Comparison of ENCODE assay signal across 19 cellular contexts in genomic region chr4:86976801-86977485, GRCh38. TPM values are rescaled to one million over a fixed set of nuclear protein-coding genes. Genes with fewer than 3 reads are reported as not detected.
DNase-seq lines count a peak whose midpoint lies in the region; ATAC-seq and TF ChIP-seq lines count a peak whose summit lies in the region.
"Had no signal": no experiment of that assay in that cellular context is flagged by ENCODE, and none has a peak within 500 bp of the region (broad histone marks: within the 10 kb centered on the region; RNA-seq: fewer than 3 reads in every experiment).

No MANE protein-coding gene starts in this region.

- peaks cover 63% of the 10 kb centered on the region for H3K4me1 Mint-ChIP-seq in activated CD4-positive, alpha-beta T cell treated with anti-CD3 and anti-CD28 coated beads for 36 hours
- H3K4me1 Mint-ChIP-seq in stimulated activated naive CD8-positive, alpha-beta T cell treated with anti-CD3 and anti-CD28 coated beads, Interleukin-15, amount 100 ng/mL, for 72 hours = peaks cover 70% of the 10 kb centered on the region
- peaks cover 40% of the 10 kb centered on the region for H3K4me1 Mint-ChIP-seq in activated T-helper 1 cell treated with anti-CD3 and anti-CD28 coated beads, Interleukin-12 subunit alpha, Interleukin-12 subunit beta, Interleukin-2, Interleukin-4 antibody, amounts not matched to agents 30 ng/mL and 10 ng/mL and 1 ng/mL, durations not matched to agents 14 hours and 24 hours and 36 hours (ENCODE audit: low read depth)
- H3K4me1 Mint-ChIP-seq: brain had no signal

- H4K20me1 ChIP-seq in PC-9 (ENCODE audit: insufficient read depth) = no peaks in the 10 kb centered on the region

- no peaks in the 10 kb centered on the region for H3K9me2 ChIP-seq in PC-9 (ENCODE audit: insufficient read depth)

- H3K36me3 Mint-ChIP-seq in activated CD4-positive, alpha-beta T cell treated with anti-CD3 and anti-CD28 coated beads for 36 hours (ENCODE audit: low read depth) = peaks cover 6% of the 10 kb centered on the region
- H3K36me3 Mint-ChIP-seq in activated T-helper 1 cell treated with anti-CD3 and anti-CD28 coated beads, Interleukin-12 subunit alpha, Interleukin-12 subunit beta, Interleukin-2, Interleukin-4 antibody, amounts not matched to agents 30 ng/mL and 10 ng/mL and 1 ng/mL, durations not matched to agents 14 hours and 24 hours and 36 hours (ENCODE audit: low read depth) = peaks cover 9% of the 10 kb centered on the region
- H3K36me3 Mint-ChIP-seq: brain had no signal

- intact Hi-C loops in activated CD4-positive, alpha-beta T cell treated with anti-CD3 and anti-CD28 coated beads for 36 hours (cut with DNase I, micrococcal nuclease) = loop anchor here in 1 of 2 experiments (2.0 kb wide), 1 partner anchor 40 kb away; no protein-coding TSS in a partner anchor
- intact Hi-C loops in PC-9 (cut with micrococcal nuclease; ENCODE audit: unreplicated experiment) = no loop called here
- intact Hi-C loops in activated T-helper 1 cell treated with anti-CD3 and anti-CD28 coated beads, Interleukin-12 subunit alpha, Interleukin-12 subunit beta, Interleukin-2, Interleukin-4 antibody, amounts not matched to agents 30 ng/mL and 10 ng/mL and 1 ng/mL, durations not matched to agents 14 hours and 24 hours and 36 hours (cut with micrococcal nuclease) = loop anchor here (1.0 kb wide), 1 partner anchor 28 kb away; no protein-coding TSS in a partner anchor

- no peak overlapping the region for H2AFZ ChIP-seq in PC-9
- H2AFZ ChIP-seq: neural progenitor cell had no signal

- peaks cover 10% of the 10 kb centered on the region for H3F3A ChIP-seq in PC-9 (ENCODE audit: insufficient read depth, low read depth)

- POLR2A ChIA-PET in activated CD4-positive, alpha-beta T cell treated with anti-CD3 and anti-CD28 coated beads for 36 hours (lab: Charles Lee) = interaction anchor here (0.6 to 0.8 kb wide), 2 partner anchors 14 to 97 kb away, joined by 5 read pairs; no protein-coding TSS in a partner anchor
- POLR2A ChIA-PET in PC-9 (lab: Charles Lee; ENCODE audit: unreplicated experiment) = interaction anchor here (1.4 kb wide), 1 partner anchor 49 kb away, joined by 3 read pairs; no protein-coding TSS in a partner anchor

- H3K4me3 Mint-ChIP-seq in activated CD4-positive, alpha-beta T cell treated with anti-CD3 and anti-CD28 coated beads for 36 hours = no peak overlapping the region
- peak overlapping the region; percentile 18 to 24 for H3K4me3 Mint-ChIP-seq in stimulated activated naive CD8-positive, alpha-beta T cell treated with anti-CD3 and anti-CD28 coated beads, Interleukin-15, amount 100 ng/mL, for 72 hours
- H3K4me3 Mint-ChIP-seq in activated T-helper 1 cell treated with anti-CD3 and anti-CD28 coated beads, Interleukin-12 subunit alpha, Interleukin-12 subunit beta, Interleukin-2, Interleukin-4 antibody, amounts not matched to agents 30 ng/mL and 10 ng/mL and 1 ng/mL, durations not matched to agents 14 hours and 24 hours and 36 hours = no peak overlapping the region
- H3K4me3 Mint-ChIP-seq: activated CD4-positive, alpha-beta memory T cell treated with anti-CD3 and anti-CD28 coated beads for 36 hours; brain; neural progenitor cell had no signal

- peak; percentile 28 for ATAC-seq in activated CD4-positive, alpha-beta T cell treated with anti-CD3 and anti-CD28 coated beads for 36 hours
- peak; percentile 50 for ATAC-seq in esophagus mucosa
- ATAC-seq in stimulated activated naive CD8-positive, alpha-beta T cell treated with anti-CD3 and anti-CD28 coated beads, Interleukin-15, amount 100 ng/mL, for 72 hours = peak; percentile 33

- no peak for DNase-seq in activated CD4-positive, alpha-beta T cell treated with anti-CD3 and anti-CD28 coated beads for 36 hours
- no peak for DNase-seq in activated CD4-positive, alpha-beta T cell treated with anti-CD3 and anti-CD28 coated beads for 4 hours
- DNase-seq in PC-9 (no peak), retina (no peak), HuH-7 (ENCODE audit: low spot score) (no peak)
- DNase-seq in stimulated activated naive CD8-positive, alpha-beta T cell treated with anti-CD3 and anti-CD28 coated beads, Interleukin-15, amount 100 ng/mL, for 72 hours = no peak
- DNase-seq in activated T-helper 1 cell treated with anti-CD3 and anti-CD28 coated beads, Interleukin-12 subunit alpha, Interleukin-12 subunit beta, Interleukin-2, Interleukin-4 antibody, amounts not matched to agents 30 ng/mL and 10 ng/mL and 1 ng/mL, durations not matched to agents 14 hours and 24 hours and 36 hours (ENCODE audit: low spot score) = no peak
- DNase-seq: activated gamma-delta T cell treated with Interleukin-2 at 50 U/mL for 16 hours; GDM1; heart left ventricle; kidney; NCI-H1417 treated with DMSO at 0.1 percent for 48 hours; right cardiac atrium; stimulated activated CD4-positive, alpha-beta T cell treated with anti-CD3 and anti-CD28 coated beads, Interleukin-2, amount 100 ng/mL, for 24 hours had no signal

- H3K27ac Mint-ChIP-seq in activated CD4-positive, alpha-beta T cell treated with anti-CD3 and anti-CD28 coated beads for 36 hours = no peak overlapping the region
- peak overlapping the region in 1 of 2 donors; percentile 68 for H3K27ac Mint-ChIP-seq in stimulated activated naive CD8-positive, alpha-beta T cell treated with anti-CD3 and anti-CD28 coated beads, Interleukin-15, amount 100 ng/mL, for 72 hours
- no peak overlapping the region for H3K27ac Mint-ChIP-seq in activated T-helper 1 cell treated with anti-CD3 and anti-CD28 coated beads, Interleukin-12 subunit alpha, Interleukin-12 subunit beta, Interleukin-2, Interleukin-4 antibody, amounts not matched to agents 30 ng/mL and 10 ng/mL and 1 ng/mL, durations not matched to agents 14 hours and 24 hours and 36 hours

- no peaks in the 10 kb centered on the region for H3K27me3 ChIP-seq in PC-9 (ENCODE audit: insufficient read depth, low read depth)
- H3K27me3 ChIP-seq: heart left ventricle, neural progenitor cell had no signal

- H3K4me3 ChIP-seq in PC-9 = no peak overlapping the region
- H3K4me3 ChIP-seq: heart left ventricle, neural progenitor cell, thoracic aorta had no signal

- peak overlapping the region; percentile 62 for H3K4me2 ChIP-seq in PC-9
- H3K4me2 ChIP-seq: neural progenitor cell had no signal

- CTCF ChIA-PET in activated CD4-positive, alpha-beta T cell treated with anti-CD3 and anti-CD28 coated beads for 36 hours (lab: Charles Lee) = interaction anchor here (0.7 to 0.8 kb wide), 2 partner anchors 23 to 51 kb away, joined by 3 read pairs; no protein-coding TSS in a partner anchor
- CTCF ChIA-PET in PC-9 (lab: Charles Lee) = no interaction called here

- H3K9me3 ChIP-seq in PC-9 (ENCODE audit: insufficient read depth, low read depth) = no peaks in the 10 kb centered on the region
- H3K9me3 ChIP-seq: heart left ventricle, thoracic aorta had no signal

- peak overlapping the region; percentile 78 for H3K27ac ChIP-seq in PC-9
- H3K27ac ChIP-seq: heart left ventricle, neural progenitor cell, thoracic aorta had no signal

- no TSS peak for BruUV-seq in PC-9 (replicated peaks; lab: Mats Ljungman, UMichigan)

- no peak for TF ChIP-seq CTCF in PC-9 (conservative IDR thresholded peaks at IDR 0.05)

- no peaks in the 10 kb centered on the region for H3K36me3 ChIP-seq in PC-9 (ENCODE audit: low read depth)
- H3K36me3 ChIP-seq: heart left ventricle, neural progenitor cell, thoracic aorta had no signal

- H3K9me3 Mint-ChIP-seq in activated CD4-positive, alpha-beta T cell treated with anti-CD3 and anti-CD28 coated beads for 36 hours (ENCODE audit: low read depth) = no peaks in the 10 kb centered on the region
- no peaks in the 10 kb centered on the region for H3K9me3 Mint-ChIP-seq in stimulated activated naive CD8-positive, alpha-beta T cell treated with anti-CD3 and anti-CD28 coated beads, Interleukin-15, amount 100 ng/mL, for 72 hours
- no peaks in the 10 kb centered on the region for H3K9me3 Mint-ChIP-seq in activated T-helper 1 cell treated with anti-CD3 and anti-CD28 coated beads, Interleukin-12 subunit alpha, Interleukin-12 subunit beta, Interleukin-2, Interleukin-4 antibody, amounts not matched to agents 30 ng/mL and 10 ng/mL and 1 ng/mL, durations not matched to agents 14 hours and 24 hours and 36 hours
- H3K9me3 Mint-ChIP-seq: activated CD4-positive, alpha-beta memory T cell treated with anti-CD3 and anti-CD28 coated beads for 36 hours had no signal

- no peaks in the 10 kb centered on the region for H3K27me3 Mint-ChIP-seq in activated CD4-positive, alpha-beta T cell treated with anti-CD3 and anti-CD28 coated beads for 36 hours
- no peaks in the 10 kb centered on the region for H3K27me3 Mint-ChIP-seq in stimulated activated naive CD8-positive, alpha-beta T cell treated with anti-CD3 and anti-CD28 coated beads, Interleukin-15, amount 100 ng/mL, for 72 hours
- H3K27me3 Mint-ChIP-seq in activated T-helper 1 cell treated with anti-CD3 and anti-CD28 coated beads, Interleukin-12 subunit alpha, Interleukin-12 subunit beta, Interleukin-2, Interleukin-4 antibody, amounts not matched to agents 30 ng/mL and 10 ng/mL and 1 ng/mL, durations not matched to agents 14 hours and 24 hours and 36 hours (ENCODE audit: insufficient read depth) = no peaks in the 10 kb centered on the region
- H3K27me3 Mint-ChIP-seq: activated CD4-positive, alpha-beta memory T cell treated with anti-CD3 and anti-CD28 coated beads for 36 hours had no signal

- H3K4me1 ChIP-seq in PC-9 (replicated peaks; ENCODE audit: insufficient read depth) = peaks cover 29% of the 10 kb centered on the region

- peaks cover 21% of the 10 kb centered on the region; the same call in 1 of the 2 replicates for H3K79me2 ChIP-seq in PC-9 (ENCODE audit: low read depth)

RNA-seq across cellular contexts. Expression of gene AFF1, which starts 42.1 kb away (rescaled TPM):
- 10 to 100 TPM; 47.3 to 57.8 TPM for total RNA-seq in activated CD4-positive, alpha-beta T cell treated with anti-CD3 and anti-CD28 coated beads for 36 hours
- total RNA-seq in PC-9 (2021) = 45.3 and 52.8 TPM in 2 replicates
- total RNA-seq in esophagus mucosa = 39.8 TPM
- 44.7 and 47.0 TPM in 2 replicates for total RNA-seq in activated T-helper 1 cell treated with anti-CD3 and anti-CD28 coated beads, Interleukin-12 subunit alpha, Interleukin-12 subunit beta, Interleukin-2, Interleukin-4 antibody, amounts not matched to agents 30 ng/mL and 10 ng/mL and 1 ng/mL, durations not matched to agents 14 hours and 24 hours and 36 hours

Comparison
In these comparisons a context has a peak if more than half of its experiments do, and no peak if none do; other contexts are left out.
1. H3K4me3 Mint-ChIP-seq: peak in stimulated activated naive CD8-positive, alpha-beta T cell treated with anti-CD3 and anti-CD28 coated beads, Interleukin-15, amount 100 ng/mL, for 72 hours (2 of 2); none in activated CD4-positive, alpha-beta T cell treated with anti-CD3 and anti-CD28 coated beads for 36 hours (single experiment) and activated T-helper 1 cell treated with anti-CD3 and anti-CD28 coated beads, Interleukin-12 subunit alpha, Interleukin-12 subunit beta, Interleukin-2, Interleukin-4 antibody, amounts not matched to agents 30 ng/mL and 10 ng/mL and 1 ng/mL, durations not matched to agents 14 hours and 24 hours and 36 hours (single experiment).
2. Peak in every context shown above with its lines, with median percentiles within 50 percentile points of each other: ATAC-seq.